In genomic region chr17:30267625-30268024, GRCh38 we compare ENCODE assay signal across 1 cellular context.
TF ChIP-seq lines count a peak whose summit lies in the region.

No MANE protein-coding gene starts in this region.

TF ChIP-seq in K562, 482 proteins besides CTCF, POLR2A, EP300 and RAD21 (continued from another document):
- TF ChIP-seq ATF2 (CRISPR knock-in tag; IDR thresholded peaks at IDR 0.05) (no peak), GMEB1 (CRISPR knock-in tag; IDR thresholded peaks at IDR 0.05) (no peak), FOXJ2 (tag; IDR thresholded peaks at IDR 0.05) (no peak), HNRNPK (IDR thresholded peaks at IDR 0.05; ENCODE audit: low read depth, low read length, poor library complexity, severe bottlenecking) (no peak), HDGF (IDR thresholded peaks at IDR 0.05) (no peak), GTF3C2 (IDR thresholded peaks at IDR 0.05; ENCODE audit: borderline replicate concordance, extremely low read depth, insufficient read length) (no peak), HMBOX1 (IDR thresholded peaks at IDR 0.05) (no peak), MTF1 (CRISPR knock-in tag; IDR thresholded peaks at IDR 0.05; ENCODE audit: borderline replicate concordance) (no peak), PTBP1 (IDR thresholded peaks at IDR 0.05; ENCODE audit: low read depth, low read length) (no peak), CBX5 (IDR thresholded peaks at IDR 0.05; ENCODE audit: borderline replicate concordance, low read depth) (no peak), CREB3L1 (IDR thresholded peaks at IDR 0.05; ENCODE audit: borderline replicate concordance, low read depth) (no peak), NRF1 (conservative IDR thresholded peaks at IDR 0.05 in 1 of 2, IDR thresholded peaks at IDR 0.05 in 1 of 2) (no peak), MLX (CRISPR knock-in tag; conservative IDR thresholded peaks at IDR 0.05) (no peak), PTTG1 (tag; IDR thresholded peaks at IDR 0.05; ENCODE audit: low read depth) (no peak)
